16 cellular contexts compared by ENCODE assay signal in genomic region chr11:120169981-120170698, GRCh38. TPM values are rescaled to one million over a fixed set of nuclear protein-coding genes. Genes with fewer than 3 reads are reported as not detected.
DNase-seq lines count a peak whose midpoint lies in the region; ATAC-seq and TF ChIP-seq lines count a peak whose summit lies in the region.
"Had no signal": no experiment of that assay in that cellular context is flagged by ENCODE, and none has a peak within 500 bp of the region (broad histone marks: within the 10 kb centered on the region; RNA-seq: fewer than 3 reads in every experiment).

No MANE protein-coding gene starts in this region.

- TF ChIP-seq CTCF in A673 (conservative IDR thresholded peaks at IDR 0.05; ENCODE audit: low read depth, low read length) (no peak), transverse colon (IDR thresholded peaks at IDR 0.05) (no peak)

- POLR2A ChIA-PET in A673 (lab: Charles Lee; ENCODE audit: low non-redundant PET), result no interaction called here
- POLR2A ChIA-PET in naive thymus-derived CD4-positive, alpha-beta T cell (lab: Charles Lee), result no interaction called here

- H3K4me3 Mint-ChIP-seq in naive thymus-derived CD4-positive, alpha-beta T cell, result peak overlapping the region in 6 of 10 donors; percentile 4 to 45 (median 20)

- WGBS in transverse colon (ENCODE audit: low coverage in 1 of 2), 2 donors, result 60% methylated on average over 22 of the region's 27 CpGs; no CpG with 5 or more reads in 1 of the 2 donors

- no peak overlapping the region for H3K27ac Mint-ChIP-seq in naive thymus-derived CD4-positive, alpha-beta T cell
- H3K27ac Mint-ChIP-seq: activated naive CD4-positive, alpha-beta T cell treated with anti-CD3 and anti-CD28 coated beads, Interleukin-2, amount 50 U/mL, for 72 hours; effector memory CD8-positive, alpha-beta T cell had no signal

- in situ Hi-C loops in transverse colon (cut with MboI; ENCODE audit: low pct_ligation_motif_present in 1 of 4, low pct_unique_long_range_greater_than_20kb in 1 of 4, low sequenced_read_pairs in 3 of 4), result loop anchor here (5.0 to 10.0 kb wide), 5 partner anchors 55 to 132 kb away; no protein-coding TSS in a partner anchor

- peaks cover 0 to 11% (median 8%) of the 10 kb centered on the region in 7 donors for H3K4me1 Mint-ChIP-seq in naive thymus-derived CD4-positive, alpha-beta T cell

- CTCF ChIA-PET in A673 (lab: Charles Lee), result interaction anchor here (0.5 kb wide), 1 partner anchor 1349 kb away, joined by 3 read pairs; no protein-coding TSS in a partner anchor
- CTCF ChIA-PET in naive thymus-derived CD4-positive, alpha-beta T cell (lab: Charles Lee), result interaction anchor here (1.0 to 1.8 kb wide), 3 partner anchors 9 to 63 kb away, joined by 3 to 11 read pairs (median 4); no protein-coding TSS in a partner anchor

- no peaks in the 10 kb centered on the region for H3K36me3 ChIP-seq in A673 (ENCODE audit: insufficient read depth, low read length, poor library complexity, severe bottlenecking)
- H3K36me3 ChIP-seq in naive thymus-derived CD4-positive, alpha-beta T cell (ENCODE audit: control insufficient read depth in 2 of 3, insufficient read depth in 3 of 3, low read length in 3 of 3), result no peaks in the 10 kb centered on the region
- H3K36me3 ChIP-seq in transverse colon, result no peaks in the 10 kb centered on the region

- ATAC-seq in naive thymus-derived CD4-positive, alpha-beta T cell, result no peak

- no peaks in the 10 kb centered on the region for H3K9me3 ChIP-seq in A673 (ENCODE audit: low read depth, low read length, poor library complexity, severe bottlenecking)
- no peaks in the 10 kb centered on the region for H3K9me3 ChIP-seq in naive thymus-derived CD4-positive, alpha-beta T cell (ENCODE audit: control insufficient read depth in 2 of 3, low read length in 3 of 3)
- H3K9me3 ChIP-seq in transverse colon, result no peaks in the 10 kb centered on the region

- peak overlapping the region; percentile 57 for H3K4me3 ChIP-seq in A673 (ENCODE audit: low read depth, low read length, poor library complexity, severe bottlenecking)
- no peak overlapping the region for H3K4me3 ChIP-seq in naive thymus-derived CD4-positive, alpha-beta T cell (ENCODE audit: low read length)
- H3K4me3 ChIP-seq in transverse colon, result no peak overlapping the region

- peaks cover 0 to 12% (median 3%) of the 10 kb centered on the region in 5 donors for H3K36me3 Mint-ChIP-seq in naive thymus-derived CD4-positive, alpha-beta T cell

- peaks cover 67 to 78% (median 68%) of the 10 kb centered on the region in 5 donors for H3K27me3 Mint-ChIP-seq in naive thymus-derived CD4-positive, alpha-beta T cell

- DNase-seq in A673 (ENCODE audit: low spot score) (no peak), GM03348 (ENCODE audit: low spot score) (peak; percentile 0), caudate nucleus (lab: John Stamatoyannopoulos, UW) (peak in 2 of 61 donors; percentile 52 to 58), NCI-H1105 treated with DMSO at 0.1 percent for 48 hours (lab: John Stamatoyannopoulos, UW) (no peak), transverse colon (no peak), foreskin melanocyte (no peak)
- no peak for DNase-seq in naive thymus-derived CD4-positive, alpha-beta T cell
- DNase-seq in activated CD8-positive, alpha-beta memory T cell treated with anti-CD3 and anti-CD28 coated beads for 24 hours, result no peak
- DNase-seq: DMS153; effector memory CD8-positive, alpha-beta T cell; NCI-H187 treated with DMSO at 0.1 percent for 48 hours; NCI-H524 treated with DMSO at 0.1 percent for 48 hours; OCI-M1 had no signal

- no peak for TF ChIP-seq EP300 in transverse colon (IDR thresholded peaks at IDR 0.05; ENCODE audit: low read depth)

- H3K9me3 Mint-ChIP-seq in naive thymus-derived CD4-positive, alpha-beta T cell, result peaks cover 0 to 20% (median 8%) of the 10 kb centered on the region in 11 donors

- intact Hi-C loops in A673 (cut with micrococcal nuclease; ENCODE audit: unreplicated experiment) (loop anchor here (5.0 kb wide), 1 partner anchor 503 kb away; no protein-coding TSS in a partner anchor), transverse colon (cut with DNase I; ENCODE audit: low total_unique reads) (loop anchor here (5.0 kb wide), 1 partner anchor 132 kb away; no protein-coding TSS in a partner anchor)
- intact Hi-C loops in naive thymus-derived CD4-positive, alpha-beta T cell (cut with micrococcal nuclease), result loop anchor here (1.0 to 5.0 kb wide), 2 partner anchors 42 to 528 kb away; partner anchors contain the start of gene OAF (in 1 of the 2)

- BruUV-seq in A673 (replicated peaks; lab: Mats Ljungman, UMichigan), result no TSS peak

- H3K4me1 ChIP-seq in A673 (ENCODE audit: insufficient read depth, low read length, poor library complexity, severe bottlenecking) (peaks cover 6% of the 10 kb centered on the region), transverse colon (peaks cover 6 to 22% (median 17%) of the 10 kb centered on the region in 4 donors)
- H3K4me1 ChIP-seq in naive thymus-derived CD4-positive, alpha-beta T cell (ENCODE audit: control insufficient read depth in 2 of 2, insufficient read depth in 2 of 2, low read length in 2 of 2), result no peaks in the 10 kb centered on the region

- H3K27ac ChIP-seq in A673 (ENCODE audit: low read depth, low read length, poor library complexity, severe bottlenecking) (no peak overlapping the region), caudate nucleus (ENCODE audit: low read depth, low read length) (peak overlapping the region; percentile 53), transverse colon (no peak overlapping the region)
- H3K27ac ChIP-seq in naive thymus-derived CD4-positive, alpha-beta T cell (ENCODE audit: low read depth, low read length), result no peak overlapping the region

- TF ChIP-seq POLR2A in transverse colon (IDR thresholded peaks at IDR 0.05), result no peak

- H3K27me3 ChIP-seq in A673 (replicated peaks; ENCODE audit: insufficient read depth, low read depth, low read length, poor library complexity), result peaks cover 38% of the 10 kb centered on the region
- peaks cover 0 to 6% of the 10 kb centered on the region in 2 donors for H3K27me3 ChIP-seq in naive thymus-derived CD4-positive, alpha-beta T cell (ENCODE audit: control insufficient read depth in 2 of 2, insufficient read depth in 2 of 2, low read length in 2 of 2)
- H3K27me3 ChIP-seq in transverse colon, result peaks cover 52% of the 10 kb centered on the region

RNA-seq across cellular contexts. Expression of gene TRIM29, which starts 32.2 kb away (rescaled TPM):
- total RNA-seq in A673 (2021) (not detected in 2 replicates), transverse colon (1 to 10 TPM in 2 of 4 donors, under 1 TPM in 1, not detected in 1; 0.75 to 7.8 (median 4.4) TPM)
- total RNA-seq in naive thymus-derived CD4-positive, alpha-beta T cell, result not detected
- not detected for polyA plus RNA-seq in naive thymus-derived CD4-positive, alpha-beta T cell
- total RNA-seq: activated CD8-positive, alpha-beta memory T cell treated with anti-CD3 and anti-CD28 coated beads for 36 hours; activated naive CD4-positive, alpha-beta T cell treated with anti-CD3 and anti-CD28 coated beads, Interleukin-2, amount 50 U/mL, for 72 hours; myocyte had no signal

RNA-seq across cellular contexts. Expression of gene OAF, which starts 40.7 kb away (rescaled TPM):
- total RNA-seq in A673 (2021) (25.0 and 27.2 TPM in 2 replicates), transverse colon (100 to 1,000 TPM in 3 of 4 donors, 10 to 100 TPM in 1; 78.8 to 553 (median 287) TPM)
- 10 to 100 TPM in 1 of 5 experiments, 1 to 10 TPM in 4; 3.4 to 21.2 (median 4.6) TPM for total RNA-seq in naive thymus-derived CD4-positive, alpha-beta T cell
- polyA plus RNA-seq in naive thymus-derived CD4-positive, alpha-beta T cell, result 1 to 10 TPM; 3.2 to 5.2 TPM
